ENCODE assay signal across 1 cellular context in the genomic region with DNA sequence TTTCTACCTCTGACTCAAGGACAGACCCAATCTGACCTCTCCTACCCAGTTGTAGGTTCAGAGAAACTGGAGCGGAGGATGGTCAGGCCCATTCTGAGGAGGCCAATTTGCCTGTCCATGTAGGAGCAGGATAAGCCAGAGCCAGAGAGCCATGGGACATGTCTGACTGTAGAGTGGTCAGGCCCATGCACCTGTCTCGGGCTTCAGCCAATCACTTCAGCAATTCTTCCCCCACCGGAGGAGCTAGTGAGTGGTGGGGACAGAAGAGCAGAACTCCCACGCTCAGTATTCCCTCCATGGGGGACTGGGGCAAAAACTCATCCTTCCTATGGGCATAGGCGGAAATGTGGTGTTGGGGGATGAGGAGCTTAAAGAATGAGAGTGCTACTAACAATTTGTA.
TF ChIP-seq lines count a peak whose summit lies in the region.

No MANE protein-coding gene starts in this region.

TF ChIP-seq in HepG2, 621 proteins besides CTCF, POLR2A, EP300 and RAD21:
- 0 out of 2 replicates have a peak, but pooled peaks have one; percentile 25 for TF ChIP-seq ZNF33B (CRISPR knock-in tag; IDR thresholded peaks at IDR 0.05)
- no peak for TF ChIP-seq RFX3 (CRISPR knock-in tag; IDR thresholded peaks at IDR 0.05)
- no peak for TF ChIP-seq PAF1 (CRISPR knock-in tag; IDR thresholded peaks at IDR 0.05)
